ENCODE assay signal across 8 cellular contexts in the genomic region with DNA sequence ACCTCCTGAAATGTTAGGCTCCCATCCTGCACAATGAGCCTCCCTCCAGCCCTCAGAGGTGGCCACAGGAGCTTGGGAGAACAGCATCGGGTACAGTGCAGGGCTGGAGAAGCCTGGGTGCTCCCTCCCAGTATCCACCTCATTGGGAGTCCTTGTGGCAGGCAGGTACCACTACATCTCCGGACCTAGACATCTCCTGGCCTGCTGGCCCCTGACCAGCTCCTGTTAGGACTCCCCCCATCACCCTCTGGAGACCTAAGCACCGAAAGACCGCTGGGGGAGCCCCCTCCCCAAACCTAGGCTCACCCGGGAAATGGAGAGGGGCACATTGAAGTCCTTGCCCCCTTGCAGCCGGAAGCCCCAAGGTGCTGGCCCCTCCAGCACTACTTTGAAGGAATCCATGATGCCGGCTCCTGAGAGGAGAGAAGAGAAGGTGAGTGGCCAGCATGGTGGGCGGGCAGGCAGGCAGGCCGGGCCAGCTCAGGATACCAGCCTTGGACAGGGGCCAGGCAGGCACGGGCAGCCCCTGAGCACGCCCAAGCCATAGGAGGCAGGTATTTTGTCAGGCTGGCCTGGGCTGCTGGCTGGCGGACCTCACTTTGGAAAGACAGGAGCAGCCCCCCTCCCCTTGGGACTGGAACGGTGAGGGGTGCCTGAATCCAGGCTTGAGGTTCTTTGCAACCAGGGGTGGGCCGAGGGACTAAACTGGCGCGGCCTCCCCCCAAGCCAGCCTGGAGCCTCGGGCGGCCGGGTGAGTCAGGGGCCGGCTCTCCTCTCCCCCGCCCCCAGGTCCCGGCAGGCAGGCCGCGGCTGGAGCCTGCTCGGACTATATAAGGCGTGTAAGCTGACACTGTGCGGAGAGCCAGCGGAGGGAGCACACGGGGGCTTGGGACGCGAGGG.
DNase-seq lines count a peak whose midpoint lies in the region; ATAC-seq, FAIRE-seq and TF ChIP-seq lines count a peak whose summit lies in the region.

No MANE protein-coding gene starts in this region.

- peak overlapping the region; percentile 80 for H3K4me3 Mint-ChIP-seq in central memory CD8-positive, alpha-beta T cell

- DNase-seq in CD1c-positive myeloid dendritic cell (ENCODE audit: extremely low spot score) (peak; percentile 66), H54 (ENCODE audit: insufficient read length, low spot score) (peak; percentile 75), OCI-M1 (lab: John Stamatoyannopoulos, UW) (peak; percentile 90)
- DNase-seq in central memory CD8-positive, alpha-beta T cell (ENCODE audit: low spot score in 2 of 2): no peak

- H3K27ac Mint-ChIP-seq in central memory CD8-positive, alpha-beta T cell (ENCODE audit: low read depth): no peak overlapping the region

- ATAC-seq in central memory CD8-positive, alpha-beta T cell (replicated peaks; ENCODE audit: extremely low read depth, poor library complexity, severe bottlenecking): no peak
- ATAC-seq in GM21529 (IDR thresholded peaks at IDR 0.05; ENCODE audit: unreplicated experiment) (no peak), HG02870 (IDR thresholded peaks at IDR 0.05; ENCODE audit: unreplicated experiment) (no peak)

- H3K4me1 ChIP-seq in subcutaneous abdominal adipose tissue (ENCODE audit: control insufficient read depth in 5 of 5, insufficient read depth in 5 of 5, low read length in 5 of 5): peaks cover 2 to 53% (median 49%) of the 10 kb centered on the region in 5 donors

- no peaks in the 10 kb centered on the region for H3K9me3 Mint-ChIP-seq in central memory CD8-positive, alpha-beta T cell

- H3K36me3 ChIP-seq in subcutaneous abdominal adipose tissue (ENCODE audit: control insufficient read depth in 5 of 5, insufficient read depth in 5 of 5, low read length in 5 of 5): peaks cover 0 to 14% (median 5%) of the 10 kb centered on the region in 5 donors

- peak overlapping the region in 3 of 5 donors; percentile 34 to 61 (median 59) for H3K9ac ChIP-seq in subcutaneous abdominal adipose tissue (ENCODE audit: low read length in 5 of 5)

- peaks cover 3% of the 10 kb centered on the region for H3K36me3 Mint-ChIP-seq in central memory CD8-positive, alpha-beta T cell (ENCODE audit: insufficient read depth)

- no peaks in the 10 kb centered on the region for H3K27me3 Mint-ChIP-seq in central memory CD8-positive, alpha-beta T cell

- TF ChIP-seq POLR2A in H54 (IDR thresholded peaks at IDR 0.05; ENCODE audit: low read depth, low read length): no peak; the same call in none of the 2 replicates

- H3K4me1 Mint-ChIP-seq in central memory CD8-positive, alpha-beta T cell: peaks cover 39% of the 10 kb centered on the region

- FAIRE-seq in H54 (lab: Jason Lieb, UNC): no peak

- H3K27me3 ChIP-seq in layer of hippocampus (ENCODE audit: control insufficient read depth, insufficient read depth, low read length) (no peaks in the 10 kb centered on the region), subcutaneous abdominal adipose tissue (ENCODE audit: control insufficient read depth in 5 of 5, insufficient read depth in 4 of 5, low read length in 5 of 5) (no peaks in the 10 kb centered on the region)

- peak overlapping the region; percentile 48 for H3K27ac ChIP-seq in layer of hippocampus (ENCODE audit: low read depth, low read length)
- peak overlapping the region; percentile 74 for H3K27ac ChIP-seq in subcutaneous abdominal adipose tissue (ENCODE audit: low read depth, low read length)

- no peaks in the 10 kb centered on the region for H3K9me3 ChIP-seq in subcutaneous abdominal adipose tissue (ENCODE audit: control insufficient read depth in 5 of 5, low read length in 5 of 5)

- H3K4me3 ChIP-seq in subcutaneous abdominal adipose tissue (ENCODE audit: low read depth in 1 of 5, low read length in 5 of 5): peak overlapping the region; percentile 29 to 79 (median 55)

Comparison
In these comparisons a context has a peak if more than half of its experiments do, and no peak if none do; other contexts are left out.
1. DNase-seq: peak in CD1c-positive myeloid dendritic cell (single experiment), H54 (single experiment) and OCI-M1 (single experiment); none in central memory CD8-positive, alpha-beta T cell (0 of 2).